Comparison of ENCODE assay signal across 17 cellular contexts in genomic region chr10:23079700-23080099, GRCh38.
"Had no signal": no experiment of that assay in that cellular context is flagged by ENCODE, and none has a peak within 500 bp of the region (broad histone marks: within the 10 kb centered on the region; RNA-seq: fewer than 3 reads in every experiment).

No MANE protein-coding gene starts in this region.

- H3K27ac ChIP-seq: adrenal gland, gastroesophageal sphincter, neutrophil, thoracic aorta had no signal

- H3K36me3 ChIP-seq: adrenal gland, gastroesophageal sphincter, neutrophil, thoracic aorta had no signal

- FAIRE-seq: islet of Langerhans had no signal

- H3K36me3 Mint-ChIP-seq: activated naive CD4-positive, alpha-beta T cell treated with anti-CD3 and anti-CD28 coated beads, Interleukin-2, amount 50 U/mL, for 24 hours; mesothelial cell of epicardium; stimulated activated effector memory CD8-positive, alpha-beta T cell treated with anti-CD3 and anti-CD28 coated beads, Interleukin-12 subunit alpha, Interleukin-12 subunit beta, amount 100 ng/mL, for 72 hours had no signal

- H3K4me1 ChIP-seq: adrenal gland had no signal

- H3K4me3 Mint-ChIP-seq: activated CD4-positive, alpha-beta memory T cell treated with anti-CD3 and anti-CD28 coated beads, Interleukin-2, amount 10 ng/mL, durations not matched to agents 7 days and 5 days; activated naive CD4-positive, alpha-beta T cell treated with anti-CD3 and anti-CD28 coated beads, Interleukin-2, amount 50 U/mL, for 24 hours; mesothelial cell of epicardium; stimulated activated effector memory CD8-positive, alpha-beta T cell treated with anti-CD3 and anti-CD28 coated beads, Interleukin-12 subunit alpha, Interleukin-12 subunit beta, amount 100 ng/mL, for 72 hours had no signal

- ATAC-seq: gastroesophageal sphincter; left colon; stimulated activated effector memory CD8-positive, alpha-beta T cell treated with anti-CD3 and anti-CD28 coated beads, Interleukin-12 subunit alpha, Interleukin-12 subunit beta, amount 100 ng/mL, for 72 hours had no signal

- H3K9me3 Mint-ChIP-seq: activated CD4-positive, alpha-beta memory T cell treated with anti-CD3 and anti-CD28 coated beads, Interleukin-2, amount 10 ng/mL, durations not matched to agents 7 days and 5 days; activated naive CD4-positive, alpha-beta T cell treated with anti-CD3 and anti-CD28 coated beads, Interleukin-2, amount 50 U/mL, for 24 hours had no signal

- H3K4me1 Mint-ChIP-seq: activated CD4-positive, alpha-beta memory T cell treated with anti-CD3 and anti-CD28 coated beads, Interleukin-2, amount 10 ng/mL, durations not matched to agents 7 days and 5 days; activated naive CD4-positive, alpha-beta T cell treated with anti-CD3 and anti-CD28 coated beads, Interleukin-2, amount 50 U/mL, for 24 hours; stimulated activated effector memory CD8-positive, alpha-beta T cell treated with anti-CD3 and anti-CD28 coated beads, Interleukin-12 subunit alpha, Interleukin-12 subunit beta, amount 100 ng/mL, for 72 hours had no signal

- DNase-seq: activated CD4-positive, alpha-beta memory T cell treated with anti-CD3 and anti-CD28 coated beads, Interleukin-2, amount 10 ng/mL, durations not matched to agents 7 days and 5 days; activated CD8-positive, alpha-beta memory T cell treated with anti-CD3 and anti-CD28 coated beads, Interleukin-2, amount 50 U/mL, for 4 hours; activated effector memory CD4-positive, alpha-beta T cell treated with anti-CD3 and anti-CD28 coated beads, Interleukin-2, amount 50 U/mL, for 16 hours; activated T-cell treated with anti-CD3 and anti-CD28 coated beads, Interleukin-2, amount 50 U/mL, for 48 hours; adrenal gland; left colon; stimulated activated CD4-positive, alpha-beta T cell treated with anti-CD3 and anti-CD28 coated beads, Interleukin-12 subunit alpha, Interleukin-12 subunit beta, amount 100 ng/mL, for 4 hours; stimulated activated CD4-positive, alpha-beta T cell treated with anti-CD3 and anti-CD28 coated beads, Interleukin-2, amount 100 ng/mL, for 24 hours; T-helper 9 cell had no signal

- H3K9me3 ChIP-seq: adrenal gland, gastroesophageal sphincter, neutrophil, thoracic aorta had no signal

- H3K27ac Mint-ChIP-seq: activated CD4-positive, alpha-beta memory T cell treated with anti-CD3 and anti-CD28 coated beads, Interleukin-2, amount 10 ng/mL, durations not matched to agents 7 days and 5 days; activated naive CD4-positive, alpha-beta T cell treated with anti-CD3 and anti-CD28 coated beads, Interleukin-2, amount 50 U/mL, for 24 hours; mesothelial cell of epicardium; stimulated activated effector memory CD8-positive, alpha-beta T cell treated with anti-CD3 and anti-CD28 coated beads, Interleukin-12 subunit alpha, Interleukin-12 subunit beta, amount 100 ng/mL, for 72 hours had no signal

- H3K4me3 ChIP-seq: adrenal gland, gastroesophageal sphincter, lung, thoracic aorta had no signal

- H3K27me3 ChIP-seq: gastroesophageal sphincter had no signal
